ENCODE assay signal across 8 cellular contexts in genomic region chr16:85157813-85158701, GRCh38. TPM values are rescaled to one million over a fixed set of nuclear protein-coding genes. Genes with fewer than 3 reads are reported as not detected.
DNase-seq lines count a peak whose midpoint lies in the region; FAIRE-seq and TF ChIP-seq lines count a peak whose summit lies in the region.

No MANE protein-coding gene starts in this region.

- H3K4me1 ChIP-seq in BE2C = peaks cover 32% of the 10 kb centered on the region

- H3K27me3 ChIP-seq in BE2C = no peaks in the 10 kb centered on the region

- DNase-seq in BE2C (peak; percentile 53), HTR-8/SVneo (ENCODE audit: insufficient read length, low spot score) (no peak), medulla oblongata (ENCODE audit: extremely low spot score) (peak; percentile 29), mesenteric fat pad (ENCODE audit: low spot score) (no peak), globus pallidus (ENCODE audit: low spot score) (no peak), RKO (ENCODE audit: low spot score) (no peak), NCI-H1105 treated with DMSO at 0.1 percent for 48 hours (lab: John Stamatoyannopoulos, UW) (no peak)
- peak; percentile 45 to 49 for DNase-seq in activated T-cell treated with anti-CD3 and anti-CD28 coated beads, Interleukin-2, amount 50 U/mL, for 48 hours

- 0 out of 2 replicates have a peak overlapping the region, but pooled peaks have one; percentile 2 for H3K4me3 ChIP-seq in BE2C (ENCODE audit: low read depth, low read length)

- TF ChIP-seq CTCF in BE2C (IDR thresholded peaks at IDR 0.05; ENCODE audit: low read depth, low read length) = no peak

- FAIRE-seq in HTR-8/SVneo (lab: Jason Lieb, UNC) = peak; percentile 59

- no peaks in the 10 kb centered on the region for H3K36me3 ChIP-seq in BE2C

- H3K9me3 ChIP-seq in BE2C = no peaks in the 10 kb centered on the region

RNA-seq across cellular contexts. Expression of gene CIBAR2, which starts 45.8 kb away (rescaled TPM):
- not detected for polyA plus RNA-seq in BE2C (2012; ENCODE audit: insufficient read depth, insufficient read length, low read depth)
- not detected for total RNA-seq in mesenteric fat pad

Comparison
In these comparisons a context has a peak if more than half of its experiments do, and no peak if none do; other contexts are left out.
1. DNase-seq: peak in BE2C (single experiment), activated T-cell treated with anti-CD3 and anti-CD28 coated beads, Interleukin-2, amount 50 U/mL, for 48 hours (2 of 2) and medulla oblongata (single experiment); none in HTR-8/SVneo (single experiment), mesenteric fat pad (single experiment), globus pallidus (single experiment), RKO (single experiment) and NCI-H1105 treated with DMSO at 0.1 percent for 48 hours (single experiment).